Comparison of ENCODE assay signal across 10 cellular contexts in genomic region chr4:151644625-151645024, GRCh38.
DNase-seq lines count a peak whose midpoint lies in the region; ATAC-seq and TF ChIP-seq lines count a peak whose summit lies in the region.
"Had no signal": no experiment of that assay in that cellular context is flagged by ENCODE, and none has a peak within 500 bp of the region (broad histone marks: within the 10 kb centered on the region; RNA-seq: fewer than 3 reads in every experiment).

No MANE protein-coding gene starts in this region.

- no peaks in the 10 kb centered on the region for H3K9me3 Mint-ChIP-seq in HFFc6
- no peaks in the 10 kb centered on the region for H3K9me3 Mint-ChIP-seq in activated CD4-positive, alpha-beta T cell treated with anti-CD3 and anti-CD28 coated beads, Interleukin-2, amount 10 ng/mL, durations not matched to agents 7 days and 5 days

- peak overlapping the region in 1 of 2 experiments; percentile 42 for H2BK12ac ChIP-seq in mesenchymal stem cell (ENCODE audit: low read length in 2 of 2)

- H3K4me3 ChIP-seq in mesenchymal stem cell (ENCODE audit: insufficient read depth in 1 of 2, low read depth in 1 of 2, low read length in 2 of 2) = no peak overlapping the region
- H3K4me3 ChIP-seq: BLaER1 treated with 17β-estradiol and CSF1 and Interleukin-3, amounts not matched to agents 10 nM and 100 nM; gastroesophageal sphincter had no signal

- H3K14ac ChIP-seq in mesenchymal stem cell (ENCODE audit: low read length in 2 of 2) = no peak overlapping the region

- peaks cover 2% of the 10 kb centered on the region; the same call in 1 of the 2 replicates for H3K27me3 Mint-ChIP-seq in HFFc6 (ENCODE audit: insufficient read depth)
- no peaks in the 10 kb centered on the region for H3K27me3 Mint-ChIP-seq in activated CD4-positive, alpha-beta T cell treated with anti-CD3 and anti-CD28 coated beads, Interleukin-2, amount 10 ng/mL, durations not matched to agents 7 days and 5 days

- no peak overlapping the region for H3K27ac Mint-ChIP-seq in HFFc6
- no peak overlapping the region for H3K27ac Mint-ChIP-seq in activated CD4-positive, alpha-beta T cell treated with anti-CD3 and anti-CD28 coated beads, Interleukin-2, amount 10 ng/mL, durations not matched to agents 7 days and 5 days

- H4K91ac ChIP-seq in mesenchymal stem cell (ENCODE audit: low read length) = no peak overlapping the region

- no peaks in the 10 kb centered on the region for H3K27me3 ChIP-seq in mesenchymal stem cell (ENCODE audit: control insufficient read depth in 1 of 2, insufficient read depth in 1 of 2, low read length in 2 of 2)
- H3K27me3 ChIP-seq: BLaER1 treated with 17β-estradiol and CSF1 and Interleukin-3, amounts not matched to agents 10 nM and 100 nM; gastroesophageal sphincter had no signal

- H4K8ac ChIP-seq in mesenchymal stem cell (ENCODE audit: low read length) = no peak overlapping the region

- H2BK15ac ChIP-seq in mesenchymal stem cell (ENCODE audit: low read depth, poor library complexity, severe bottlenecking) = no peak overlapping the region

- peak overlapping the region in 1 of 2 experiments; percentile 89 for H3K23ac ChIP-seq in mesenchymal stem cell (ENCODE audit: low read length in 2 of 2)

- H3K4me3 Mint-ChIP-seq in HFFc6 = no peak overlapping the region
- H3K4me3 Mint-ChIP-seq in activated CD4-positive, alpha-beta T cell treated with anti-CD3 and anti-CD28 coated beads, Interleukin-2, amount 10 ng/mL, durations not matched to agents 7 days and 5 days = no peak overlapping the region

- H3K4me1 ChIP-seq in mesenchymal stem cell (ENCODE audit: control insufficient read depth, insufficient read depth, low read depth, low read length) = peaks cover 3% of the 10 kb centered on the region
- H3K4me1 ChIP-seq: BLaER1 treated with 17β-estradiol and CSF1 and Interleukin-3, amounts not matched to agents 10 nM and 100 nM; gastroesophageal sphincter had no signal

- CTCF ChIA-PET in activated CD4-positive, alpha-beta T cell treated with anti-CD3 and anti-CD28 coated beads, Interleukin-2, amount 10 ng/mL, durations not matched to agents 7 days and 5 days (lab: Charles Lee) = interaction anchor here (0.5 to 1.4 kb wide), 2 partner anchors 14 to 377 kb away, joined by 3 read pairs; no protein-coding TSS in a partner anchor

- peak overlapping the region in 1 of 2 experiments; percentile 56 for H3K18ac ChIP-seq in mesenchymal stem cell (ENCODE audit: low read depth in 1 of 2, low read length in 2 of 2)

- H2AFZ ChIP-seq in mesenchymal stem cell (ENCODE audit: low read depth, low read length) = no peak overlapping the region

- no peaks in the 10 kb centered on the region for H3K36me3 Mint-ChIP-seq in HFFc6 (ENCODE audit: low read depth)
- no peaks in the 10 kb centered on the region for H3K36me3 Mint-ChIP-seq in activated CD4-positive, alpha-beta T cell treated with anti-CD3 and anti-CD28 coated beads, Interleukin-2, amount 10 ng/mL, durations not matched to agents 7 days and 5 days (ENCODE audit: low read depth)

- H3K9me3 ChIP-seq in mesenchymal stem cell (ENCODE audit: control insufficient read depth, low read length) = no peaks in the 10 kb centered on the region
- H3K9me3 ChIP-seq: BLaER1 treated with 17β-estradiol and CSF1 and Interleukin-3, amounts not matched to agents 10 nM and 100 nM; gastroesophageal sphincter had no signal

- peak; percentile 71 for TF ChIP-seq CTCF in HFFc6 (IDR thresholded peaks at IDR 0.05)

- no peak overlapping the region for H3K4ac ChIP-seq in mesenchymal stem cell (ENCODE audit: low read depth in 1 of 2, low read length in 2 of 2)

- no peak overlapping the region for H3K4me2 ChIP-seq in mesenchymal stem cell (ENCODE audit: low read length, poor library complexity, severe bottlenecking)
- H3K4me2 ChIP-seq: BLaER1 treated with 17β-estradiol and CSF1 and Interleukin-3, amounts not matched to agents 10 nM and 100 nM had no signal

- ATAC-seq in HG03460 (IDR thresholded peaks at IDR 0.05; ENCODE audit: unreplicated experiment) = no peak
- ATAC-seq: gastroesophageal sphincter had no signal

- H3K27ac ChIP-seq in mesenchymal stem cell (ENCODE audit: low read length, poor library complexity, severe bottlenecking) = no peak overlapping the region
- H3K27ac ChIP-seq: BLaER1 treated with 17β-estradiol and CSF1 and Interleukin-3, amounts not matched to agents 10 nM and 100 nM; gastroesophageal sphincter had no signal

- H3K79me1 ChIP-seq in mesenchymal stem cell (replicated peaks; ENCODE audit: low read length, poor library complexity, severe bottlenecking) = no peaks in the 10 kb centered on the region

- H2BK120ac ChIP-seq in mesenchymal stem cell (ENCODE audit: low read depth, low read length) = no peak overlapping the region

- POLR2A ChIA-PET in activated CD4-positive, alpha-beta T cell treated with anti-CD3 and anti-CD28 coated beads, Interleukin-2, amount 10 ng/mL, durations not matched to agents 7 days and 5 days (lab: Charles Lee) = no interaction called here

- H3K36me3 ChIP-seq in mesenchymal stem cell (ENCODE audit: control insufficient read depth in 1 of 2, insufficient read depth in 2 of 2, low read depth in 1 of 2, low read length in 2 of 2) = peaks cover 0 to 8% of the 10 kb centered on the region in 2 experiments
- H3K36me3 ChIP-seq: BLaER1 treated with 17β-estradiol and CSF1 and Interleukin-3, amounts not matched to agents 10 nM and 100 nM had no signal

- H3K9ac ChIP-seq in mesenchymal stem cell (ENCODE audit: low read length) = no peak overlapping the region
- H3K9ac ChIP-seq: BLaER1 treated with 17β-estradiol and CSF1 and Interleukin-3, amounts not matched to agents 10 nM and 100 nM had no signal

- 50% methylated on average over 3 of the region's 3 CpGs for WGBS in mesenchymal stem cell

- H2AK5ac ChIP-seq in mesenchymal stem cell (ENCODE audit: low read length, severe bottlenecking) = no peak overlapping the region

- H3K4me1 Mint-ChIP-seq in HFFc6 (ENCODE audit: low read depth) = peaks cover 17% of the 10 kb centered on the region
- no peaks in the 10 kb centered on the region for H3K4me1 Mint-ChIP-seq in activated CD4-positive, alpha-beta T cell treated with anti-CD3 and anti-CD28 coated beads, Interleukin-2, amount 10 ng/mL, durations not matched to agents 7 days and 5 days

- DNase-seq in NCI-H146 (lab: John Stamatoyannopoulos, UW) = peak; percentile 19
- DNase-seq in NCI-H146 treated with DMSO at 0.1 percent for 48 hours (lab: John Stamatoyannopoulos, UW; ENCODE audit: unreplicated experiment) = no peak
- DNase-seq in HFFc6 = no peak
- DNase-seq in UCSD-AML1 (lab: John Stamatoyannopoulos, UW; ENCODE audit: unreplicated experiment) = peak; percentile 26
- peak; percentile 18 for DNase-seq in mesenchymal stem cell
- no peak for DNase-seq in T-helper 1 cell
- no peak for DNase-seq in activated CD4-positive, alpha-beta T cell treated with anti-CD3 and anti-CD28 coated beads, Interleukin-2, amount 10 ng/mL, durations not matched to agents 7 days and 5 days

- no peak overlapping the region for H2BK5ac ChIP-seq in mesenchymal stem cell (ENCODE audit: low read depth, low read length, poor library complexity, severe bottlenecking)

Comparison
In these comparisons a context has a peak if more than half of its experiments do, and no peak if none do; other contexts are left out.
1. DNase-seq: peak in NCI-H146 (single experiment), UCSD-AML1 (single experiment) and mesenchymal stem cell (single experiment); none in NCI-H146 treated with DMSO at 0.1 percent for 48 hours (single experiment), HFFc6 (single experiment), T-helper 1 cell (0 of 5) and activated CD4-positive, alpha-beta T cell treated with anti-CD3 and anti-CD28 coated beads, Interleukin-2, amount 10 ng/mL, durations not matched to agents 7 days and 5 days (single experiment).